Comparison of ENCODE assay signal across 5 cellular contexts in the genomic region with DNA sequence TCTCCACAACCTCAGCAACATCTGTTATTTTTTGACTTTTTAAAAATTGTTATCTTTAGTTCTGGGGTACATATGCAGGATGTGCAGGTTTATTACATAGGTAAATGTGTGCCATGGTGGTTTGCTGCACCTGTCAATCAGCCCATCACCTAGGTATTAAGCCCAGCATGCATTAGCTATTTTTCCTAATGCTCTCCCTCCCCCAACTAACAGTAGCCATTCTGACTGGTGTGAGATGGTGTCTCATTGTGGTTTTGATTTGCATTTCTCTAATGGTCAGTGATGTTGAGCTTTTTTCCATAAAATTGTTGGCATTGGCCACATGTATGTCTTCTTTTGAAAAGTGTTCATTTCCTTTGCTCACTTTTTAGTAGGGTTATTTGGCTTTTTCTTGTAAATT. TPM values are rescaled to one million over a fixed set of nuclear protein-coding genes. Genes with fewer than 3 reads are reported as not detected.
"Had no signal": no experiment of that assay in that cellular context is flagged by ENCODE, and none has a peak within 500 bp of the region (broad histone marks: within the 10 kb centered on the region; RNA-seq: fewer than 3 reads in every experiment).

No MANE protein-coding gene starts in this region.

RNA-seq across cellular contexts. Expression of a gene that starts 29.2 kb away (rescaled TPM):
- total RNA-seq: PC-3, PC-9, RPMI7951, SK-MEL-5 had no signal
- polyA plus RNA-seq: SK-N-SH had no signal
